Comparison of ENCODE assay signal across 1 cellular context in genomic region chr1:228860911-228861829, GRCh38.
A peak's percentile ranks its signal among the peaks of the same experiment; 100 is the strongest.
TF ChIP-seq lines count a peak whose summit lies in the region.

No MANE protein-coding gene starts in this region.

TF ChIP-seq in HepG2, 621 proteins besides CTCF, POLR2A, EP300 and RAD21 (continued from another document and continues in another):
- no peak for TF ChIP-seq AKNA (CRISPR knock-in tag; IDR thresholded peaks at IDR 0.05; ENCODE audit: borderline replicate concordance)
- TF ChIP-seq PHB2 (IDR thresholded peaks at IDR 0.05; ENCODE audit: partially characterized antibody): no peak
- no peak for TF ChIP-seq E2F2 (CRISPR knock-in tag; IDR thresholded peaks at IDR 0.05; ENCODE audit: borderline replicate concordance)
- TF ChIP-seq ZSCAN12 (CRISPR knock-in tag; IDR thresholded peaks at IDR 0.05): no peak
- no peak for TF ChIP-seq CSRNP2 (CRISPR knock-in tag; conservative IDR thresholded peaks at IDR 0.05; ENCODE audit: low read depth)
- no peak for TF ChIP-seq ZNF703 (CRISPR knock-in tag; IDR thresholded peaks at IDR 0.05; ENCODE audit: borderline replicate concordance)
- no peak for TF ChIP-seq MTA3 (CRISPR knock-in tag; IDR thresholded peaks at IDR 0.05)
- no peak for TF ChIP-seq ZNF275 (CRISPR knock-in tag; IDR thresholded peaks at IDR 0.05; ENCODE audit: borderline replicate concordance)
- TF ChIP-seq ZMAT3 (CRISPR knock-in tag; conservative IDR thresholded peaks at IDR 0.05): peak; percentile 53; the same call in 1 of the 2 replicates
- no peak for TF ChIP-seq HINFP (CRISPR knock-in tag; IDR thresholded peaks at IDR 0.05; ENCODE audit: low read depth)
- TF ChIP-seq NCOA5 (CRISPR knock-in tag; IDR thresholded peaks at IDR 0.05): no peak
- TF ChIP-seq JUN (CRISPR knock-in tag; IDR thresholded peaks at IDR 0.05): peak; percentile 96
- no peak for TF ChIP-seq ARID2 (CRISPR knock-in tag; IDR thresholded peaks at IDR 0.05; ENCODE audit: borderline replicate concordance)
- TF ChIP-seq HIC2 (CRISPR knock-in tag; IDR thresholded peaks at IDR 0.05; ENCODE audit: low read depth): peak; percentile 71
- TF ChIP-seq MNT (IDR thresholded peaks at IDR 0.05): 0 out of 2 replicates have a peak, but pooled peaks have one; percentile 23
- peak; percentile 38; the same call in 1 of the 2 replicates for TF ChIP-seq ZBTB38 (CRISPR knock-in tag; IDR thresholded peaks at IDR 0.05)
- TF ChIP-seq TFDP1 (CRISPR knock-in tag; IDR thresholded peaks at IDR 0.05; ENCODE audit: borderline replicate concordance): peak; percentile 21; the same call in 1 of the 2 replicates
- no peak for TF ChIP-seq NFYB (CRISPR knock-in tag; IDR thresholded peaks at IDR 0.05)
- no peak for TF ChIP-seq CREB3 (CRISPR knock-in tag; IDR thresholded peaks at IDR 0.05)
- TF ChIP-seq TFE3 (CRISPR knock-in tag; IDR thresholded peaks at IDR 0.05): peak; percentile 94
- no peak for TF ChIP-seq ZNF775 (CRISPR knock-in tag; IDR thresholded peaks at IDR 0.05; ENCODE audit: borderline replicate concordance)
- no peak for TF ChIP-seq MXD3 (CRISPR knock-in tag; IDR thresholded peaks at IDR 0.05)
- TF ChIP-seq ZNF709 (CRISPR knock-in tag; IDR thresholded peaks at IDR 0.05): no peak
- no peak for TF ChIP-seq ZFY (CRISPR knock-in tag; IDR thresholded peaks at IDR 0.05)
- peak; percentile 95; the same call in 1 of the 2 replicates for TF ChIP-seq HMG20A (CRISPR knock-in tag; IDR thresholded peaks at IDR 0.05; ENCODE audit: borderline replicate concordance)
- TF ChIP-seq ATF7 (IDR thresholded peaks at IDR 0.05): 0 out of 2 replicates have a peak, but pooled peaks have one; percentile 33
- TF ChIP-seq ATF7 (CRISPR knock-in tag; IDR thresholded peaks at IDR 0.05): no peak
- no peak for TF ChIP-seq KLF12 (CRISPR knock-in tag; IDR thresholded peaks at IDR 0.05; ENCODE audit: borderline replicate concordance)
- no peak for TF ChIP-seq ZNF138 (CRISPR knock-in tag; IDR thresholded peaks at IDR 0.05; ENCODE audit: low read depth)
- peak; percentile 50; the same call in 1 of the 2 replicates for TF ChIP-seq ZNF362 (CRISPR knock-in tag; IDR thresholded peaks at IDR 0.05; ENCODE audit: borderline replicate concordance)
- TF ChIP-seq ZFP90 (CRISPR knock-in tag; IDR thresholded peaks at IDR 0.05; ENCODE audit: borderline replicate concordance): no peak; the same call in 1 of the 2 replicates
- TF ChIP-seq RBFOX2 (IDR thresholded peaks at IDR 0.05; ENCODE audit: low read depth, low read length): no peak
- TF ChIP-seq ZNF607 (CRISPR knock-in tag; IDR thresholded peaks at IDR 0.05; ENCODE audit: borderline replicate concordance): no peak
- no peak for TF ChIP-seq ZNF468 (CRISPR knock-in tag; IDR thresholded peaks at IDR 0.05)
- no peak for TF ChIP-seq ZNF496 (CRISPR knock-in tag; IDR thresholded peaks at IDR 0.05; ENCODE audit: insufficient replicate concordance)
- no peak for TF ChIP-seq FIP1L1 (IDR thresholded peaks at IDR 0.05; ENCODE audit: borderline replicate concordance, insufficient read depth, low read depth, low read length)
